Comparison of ENCODE assay signal across 15 cellular contexts in genomic region chr2:176534798-176535479, GRCh38.
DNase-seq lines count a peak whose midpoint lies in the region; ATAC-seq, FAIRE-seq and TF ChIP-seq lines count a peak whose summit lies in the region.
"Had no signal": no experiment of that assay in that cellular context is flagged by ENCODE, and none has a peak within 500 bp of the region (broad histone marks: within the 10 kb centered on the region; RNA-seq: fewer than 3 reads in every experiment).

No MANE protein-coding gene starts in this region.

- H4K8ac ChIP-seq in mesenchymal stem cell (ENCODE audit: low read length), result no peak overlapping the region

- H2BK120ac ChIP-seq in mesenchymal stem cell (ENCODE audit: low read depth, low read length), result no peak overlapping the region

- H2BK5ac ChIP-seq in mesenchymal stem cell (ENCODE audit: low read depth, low read length, poor library complexity, severe bottlenecking), result no peak overlapping the region

- no peak for TF ChIP-seq CTCF in astrocyte (IDR thresholded peaks at IDR 0.05; ENCODE audit: insufficient read depth, low read depth, low read length)

- no peak overlapping the region for H2BK15ac ChIP-seq in mesenchymal stem cell (ENCODE audit: low read depth, poor library complexity, severe bottlenecking)

- no peak overlapping the region for H3K4ac ChIP-seq in mesenchymal stem cell (ENCODE audit: low read depth in 1 of 2, low read length in 2 of 2)

- H4K20me1 ChIP-seq in astrocyte (ENCODE audit: insufficient read depth, low read length), result no peaks in the 10 kb centered on the region

- no peaks in the 10 kb centered on the region for H3K79me2 ChIP-seq in astrocyte (ENCODE audit: insufficient read depth, low read length)

- no peak overlapping the region for H3K14ac ChIP-seq in mesenchymal stem cell (ENCODE audit: low read length in 2 of 2)

- peaks cover 7% of the 10 kb centered on the region for H3K27me3 Mint-ChIP-seq in astrocyte (ENCODE audit: low read depth, unreplicated experiment)

- no peak for ATAC-seq in HG02759 (IDR thresholded peaks at IDR 0.05; ENCODE audit: unreplicated experiment)
- no peak for ATAC-seq in GM21526 (IDR thresholded peaks at IDR 0.05; ENCODE audit: low FRiP score, unreplicated experiment)
- ATAC-seq: activated T-cell treated with anti-CD3 and anti-CD28 coated beads, Interleukin-2, amount 50 U/mL, for 4 hours had no signal

- H3K4me2 ChIP-seq in astrocyte (ENCODE audit: low read length), result peak overlapping the region; percentile 20
- H3K4me2 ChIP-seq in mesenchymal stem cell (ENCODE audit: low read length, poor library complexity, severe bottlenecking), result no peak overlapping the region

- H4K91ac ChIP-seq in mesenchymal stem cell (ENCODE audit: low read length), result no peak overlapping the region

- H3K9ac ChIP-seq in astrocyte (ENCODE audit: low read length) (no peak overlapping the region), mesenchymal stem cell (ENCODE audit: low read length) (peak overlapping the region; percentile 69)

- no peak overlapping the region for H3K27ac Mint-ChIP-seq in astrocyte (ENCODE audit: unreplicated experiment)
- H3K27ac Mint-ChIP-seq: CD8-positive, alpha-beta memory T cell; memory B cell had no signal

- H2AFZ ChIP-seq in astrocyte (ENCODE audit: low read depth, low read length) (no peak overlapping the region), mesenchymal stem cell (ENCODE audit: low read depth, low read length) (no peak overlapping the region)

- H3K4me1 ChIP-seq in astrocyte (ENCODE audit: insufficient read depth, low read length) (no peaks in the 10 kb centered on the region), mesenchymal stem cell (ENCODE audit: control insufficient read depth, insufficient read depth, low read depth, low read length) (no peaks in the 10 kb centered on the region)

- DNase-seq in DMS153 (lab: John Stamatoyannopoulos, UW) (peak; percentile 79), NCI-H1092 (lab: John Stamatoyannopoulos, UW) (peak; percentile 43), astrocyte (ENCODE audit: low read depth) (peak; percentile 77), mesenchymal stem cell (no peak), substantia nigra (lab: John Stamatoyannopoulos, UW) (no peak), pons (ENCODE audit: low spot score) (no peak)
- DNase-seq: activated T-cell treated with anti-CD3 and anti-CD28 coated beads, Interleukin-2, amount 50 U/mL, for 4 hours; CD8-positive, alpha-beta memory T cell; cerebellar nuclear complex; gastrocnemius medialis; MV-4-11 had no signal

- no peak overlapping the region for H3K18ac ChIP-seq in mesenchymal stem cell (ENCODE audit: low read depth in 1 of 2, low read length in 2 of 2)

- H3K79me1 ChIP-seq in mesenchymal stem cell (replicated peaks; ENCODE audit: low read length, poor library complexity, severe bottlenecking), result no peaks in the 10 kb centered on the region

- no peaks in the 10 kb centered on the region for H3K9me3 Mint-ChIP-seq in astrocyte (ENCODE audit: unreplicated experiment)
- H3K9me3 Mint-ChIP-seq: activated T-cell treated with anti-CD3 and anti-CD28 coated beads, Interleukin-2, amount 50 U/mL, for 4 hours; memory B cell had no signal

- H3K27ac ChIP-seq in astrocyte (ENCODE audit: low read depth, low read length) (no peak overlapping the region), mesenchymal stem cell (ENCODE audit: low read length, poor library complexity, severe bottlenecking) (no peak overlapping the region), substantia nigra (ENCODE audit: low read depth, low read length, poor library complexity, severe bottlenecking) (no peak overlapping the region)
- H3K27ac ChIP-seq: gastrocnemius medialis, tibial nerve had no signal

- H3K23ac ChIP-seq in mesenchymal stem cell (ENCODE audit: low read length in 2 of 2), result no peak overlapping the region

- no peak overlapping the region for H3K4me3 Mint-ChIP-seq in astrocyte (ENCODE audit: unreplicated experiment)
- H3K4me3 Mint-ChIP-seq: activated T-cell treated with anti-CD3 and anti-CD28 coated beads, Interleukin-2, amount 50 U/mL, for 4 hours; CD8-positive, alpha-beta memory T cell; memory B cell had no signal

- H3K36me3 ChIP-seq in astrocyte (ENCODE audit: insufficient read depth, low read length) (no peaks in the 10 kb centered on the region), mesenchymal stem cell (ENCODE audit: control insufficient read depth in 1 of 2, insufficient read depth in 2 of 2, low read depth in 1 of 2, low read length in 2 of 2) (no peaks in the 10 kb centered on the region)
- H3K36me3 ChIP-seq: gastrocnemius medialis, tibial nerve had no signal

- 78% methylated on average over 9 of the region's 9 CpGs for WGBS in mesenchymal stem cell

- no peak overlapping the region for H2AK5ac ChIP-seq in mesenchymal stem cell (ENCODE audit: low read length, severe bottlenecking)

- H3K4me3 ChIP-seq in astrocyte (ENCODE audit: insufficient read depth, low read depth, low read length) (no peak overlapping the region), mesenchymal stem cell (ENCODE audit: insufficient read depth in 1 of 2, low read depth in 1 of 2, low read length in 2 of 2) (peak overlapping the region in 1 of 2 experiments; percentile 32)
- H3K4me3 ChIP-seq: gastrocnemius medialis, tibial nerve had no signal

- H3K36me3 Mint-ChIP-seq in astrocyte (ENCODE audit: low read depth, unreplicated experiment), result no peaks in the 10 kb centered on the region
- H3K36me3 Mint-ChIP-seq: CD8-positive, alpha-beta memory T cell; memory B cell had no signal

- no peak overlapping the region for H2BK12ac ChIP-seq in mesenchymal stem cell (ENCODE audit: low read length in 2 of 2)

- no peak for FAIRE-seq in astrocyte (lab: Jason Lieb, UNC)

- H3K9me3 ChIP-seq in astrocyte (ENCODE audit: insufficient read depth, low read depth, low read length) (no peaks in the 10 kb centered on the region), mesenchymal stem cell (ENCODE audit: control insufficient read depth, low read length) (no peaks in the 10 kb centered on the region)
- H3K9me3 ChIP-seq: gastrocnemius medialis, tibial nerve had no signal

- H3K27me3 ChIP-seq in astrocyte (ENCODE audit: insufficient read depth, low read length) (peaks cover 2% of the 10 kb centered on the region), mesenchymal stem cell (ENCODE audit: control insufficient read depth in 1 of 2, insufficient read depth in 1 of 2, low read length in 2 of 2) (peaks cover 0 to 4% of the 10 kb centered on the region in 2 experiments)
- H3K27me3 ChIP-seq: gastrocnemius medialis, tibial nerve had no signal

- peaks cover 1% of the 10 kb centered on the region for H3K4me1 Mint-ChIP-seq in astrocyte (ENCODE audit: low read depth, unreplicated experiment)
- H3K4me1 Mint-ChIP-seq: CD8-positive, alpha-beta memory T cell; memory B cell had no signal

Comparison
In these comparisons a context has a peak if more than half of its experiments do, and no peak if none do; other contexts are left out.
1. DNase-seq: peak in DMS153 (single experiment), NCI-H1092 (single experiment) and astrocyte (single experiment); none in mesenchymal stem cell (single experiment), substantia nigra (0 of 49) and pons (single experiment).